Comparison of ENCODE assay signal across 25 cellular contexts in genomic region chr7:104196161-104196560, GRCh38. TPM values are rescaled to one million over a fixed set of nuclear protein-coding genes. Genes with fewer than 3 reads are reported as not detected.
DNase-seq lines count a peak whose midpoint lies in the region; ATAC-seq and TF ChIP-seq lines count a peak whose summit lies in the region.
"Had no signal": no experiment of that assay in that cellular context is flagged by ENCODE, and none has a peak within 500 bp of the region (broad histone marks: within the 10 kb centered on the region; RNA-seq: fewer than 3 reads in every experiment).

No MANE protein-coding gene starts in this region.

- H3K4me2 ChIP-seq in OCI-LY7 (ENCODE audit: low read length) = no peak overlapping the region

- no peaks in the 10 kb centered on the region for H3K79me2 ChIP-seq in OCI-LY7 (ENCODE audit: insufficient read depth, low read depth, low read length)

- peaks cover 26 to 40% (median 28%) of the 10 kb centered on the region in 3 donors for H3K4me1 Mint-ChIP-seq in CD8-positive, alpha-beta memory T cell
- H3K4me1 Mint-ChIP-seq in progenitor cell of endocrine pancreas (ENCODE audit: low read depth) = no peaks in the 10 kb centered on the region
- H3K4me1 Mint-ChIP-seq: B cell, brain had no signal

- DNase-seq in A673 (ENCODE audit: low spot score) = peak; percentile 3
- DNase-seq in CD8-positive, alpha-beta memory T cell = no peak
- peak; percentile 9 for DNase-seq in LHCN-M2 (ENCODE audit: low read depth)
- DNase-seq in choroid plexus epithelial cell (ENCODE audit: low read depth) = peak; percentile 38
- DNase-seq in progenitor cell of endocrine pancreas (ENCODE audit: low spot score, unreplicated experiment) = no peak
- no peak for DNase-seq in retina
- no peak for DNase-seq in OCI-LY7 (ENCODE audit: low spot score)
- DNase-seq: colonic mucosa, foreskin melanocyte, GDM1, hippocampal formation, islet precursor cell, lower lobe of right lung, NCI-H1092, NCI-H2029, NCI-H510A, RPMI8226, stomach, upper lobe of left lung had no signal

- no peak for ATAC-seq in HG02763 (IDR thresholded peaks at IDR 0.05; ENCODE audit: unreplicated experiment)
- ATAC-seq: K562, lower lobe of right lung, SK-N-SH treated with all-trans-retinoic acid at 6 μM for 48 hours had no signal

- POLR2A ChIA-PET in A673 (lab: Charles Lee; ENCODE audit: low non-redundant PET) (no interaction called here), OCI-LY7 (lab: Charles Lee) (interaction anchor here (0.5 kb wide), 1 partner anchor 36 kb away, joined by 3 read pairs; no protein-coding TSS in a partner anchor)
- POLR2A ChIA-PET in CD8-positive, alpha-beta memory T cell (lab: Charles Lee) = no interaction called here

- peak overlapping the region in 1 of 7 donors; percentile 4 for H3K4me3 Mint-ChIP-seq in CD8-positive, alpha-beta memory T cell
- H3K4me3 Mint-ChIP-seq in progenitor cell of endocrine pancreas (ENCODE audit: low read depth) = no peak overlapping the region
- H3K4me3 Mint-ChIP-seq: activated naive CD8-positive, alpha-beta T cell; B cell; brain had no signal

- H2AFZ ChIP-seq in OCI-LY7 (ENCODE audit: low read length) = no peak overlapping the region

- H3K9me2 ChIP-seq in OCI-LY7 (ENCODE audit: insufficient read depth, low read length) = no peaks in the 10 kb centered on the region

- H4K20me1 ChIP-seq in OCI-LY7 (ENCODE audit: insufficient read depth, low read length) = no peaks in the 10 kb centered on the region

- CTCF ChIA-PET in A673 (lab: Charles Lee) = no interaction called here
- CTCF ChIA-PET in CD8-positive, alpha-beta memory T cell (lab: Charles Lee) = no interaction called here
- CTCF ChIA-PET in OCI-LY7 (lab: Charles Lee; ENCODE audit: unreplicated experiment) = no interaction called here

- peak overlapping the region in 7 of 8 donors; percentile 7 to 80 (median 21) for H3K27ac Mint-ChIP-seq in CD8-positive, alpha-beta memory T cell
- no peak overlapping the region for H3K27ac Mint-ChIP-seq in progenitor cell of endocrine pancreas
- H3K27ac Mint-ChIP-seq: activated naive CD8-positive, alpha-beta T cell; B cell; brain had no signal

- TF ChIP-seq CTCF in A673 (conservative IDR thresholded peaks at IDR 0.05; ENCODE audit: low read depth, low read length) = no peak
- TF ChIP-seq CTCF in choroid plexus epithelial cell (conservative IDR thresholded peaks at IDR 0.05; ENCODE audit: low read depth, low read length) = no peak
- TF ChIP-seq CTCF in progenitor cell of endocrine pancreas (IDR thresholded peaks at IDR 0.05; ENCODE audit: unreplicated experiment) = no peak
- no peak for TF ChIP-seq CTCF in OCI-LY7 (conservative IDR thresholded peaks at IDR 0.05; ENCODE audit: low read length)

- BruUV-seq in A673 (replicated peaks; lab: Mats Ljungman, UMichigan) (no TSS peak), OCI-LY7 (replicated peaks; lab: Mats Ljungman, UMichigan) (no TSS peak)

- H3K4me3 ChIP-seq in A673 (ENCODE audit: low read depth, low read length, poor library complexity, severe bottlenecking) (no peak overlapping the region), choroid plexus epithelial cell (ENCODE audit: low read depth, low read length) (no peak overlapping the region), OCI-LY7 (ENCODE audit: low read depth, low read length, poor library complexity, severe bottlenecking) (no peak overlapping the region)
- no peak overlapping the region for H3K4me3 ChIP-seq in CD8-positive, alpha-beta memory T cell (ENCODE audit: low read length)
- H3K4me3 ChIP-seq: colonic mucosa, K562, lower lobe of right lung, stomach, upper lobe of left lung had no signal

- H3K9me3 Mint-ChIP-seq in CD8-positive, alpha-beta memory T cell = peaks cover 0 to 4% (median 2%) of the 10 kb centered on the region in 5 donors
- H3K9me3 Mint-ChIP-seq in progenitor cell of endocrine pancreas (ENCODE audit: low read depth) = peaks cover 13% of the 10 kb centered on the region

- H3K27ac ChIP-seq in A673 (ENCODE audit: low read depth, low read length, poor library complexity, severe bottlenecking) (no peak overlapping the region), OCI-LY7 (ENCODE audit: low read depth, low read length, poor library complexity, severe bottlenecking) (no peak overlapping the region)
- H3K27ac ChIP-seq in CD8-positive, alpha-beta memory T cell (ENCODE audit: low read depth, low read length) = no peak overlapping the region
- H3K27ac ChIP-seq: colonic mucosa, lower lobe of right lung, stomach, upper lobe of left lung had no signal

- H3K4me1 ChIP-seq in A673 (ENCODE audit: insufficient read depth, low read length, poor library complexity, severe bottlenecking) (no peaks in the 10 kb centered on the region), OCI-LY7 (ENCODE audit: insufficient read depth, low read length, poor library complexity, severe bottlenecking) (no peaks in the 10 kb centered on the region)
- H3K4me1 ChIP-seq in CD8-positive, alpha-beta memory T cell (ENCODE audit: insufficient read depth, low read length) = peaks cover 4% of the 10 kb centered on the region
- H3K4me1 ChIP-seq: colonic mucosa, lower lobe of right lung, stomach, upper lobe of left lung had no signal

- H3K9me3 ChIP-seq in A673 (ENCODE audit: low read depth, low read length, poor library complexity, severe bottlenecking) (peaks cover 4% of the 10 kb centered on the region), OCI-LY7 (ENCODE audit: low read length) (peaks cover 54% of the 10 kb centered on the region)
- H3K9me3 ChIP-seq in CD8-positive, alpha-beta memory T cell (ENCODE audit: low read length) = no peaks in the 10 kb centered on the region
- H3K9me3 ChIP-seq: colonic mucosa, lower lobe of right lung, stomach, upper lobe of left lung had no signal

- H3K36me3 ChIP-seq in A673 (ENCODE audit: insufficient read depth, low read length, poor library complexity, severe bottlenecking) = peaks cover 63% of the 10 kb centered on the region
- peaks cover 37% of the 10 kb centered on the region for H3K36me3 ChIP-seq in CD8-positive, alpha-beta memory T cell (ENCODE audit: insufficient read depth, low read length)
- H3K36me3 ChIP-seq in OCI-LY7 (ENCODE audit: insufficient read depth, low read length) = peaks cover 96% of the 10 kb centered on the region

- no peaks in the 10 kb centered on the region for H3K27me3 Mint-ChIP-seq in CD8-positive, alpha-beta memory T cell
- no peaks in the 10 kb centered on the region for H3K27me3 Mint-ChIP-seq in progenitor cell of endocrine pancreas
- H3K27me3 Mint-ChIP-seq: activated naive CD8-positive, alpha-beta T cell; B cell had no signal

- H3K27me3 ChIP-seq in A673 (replicated peaks; ENCODE audit: insufficient read depth, low read depth, low read length, poor library complexity) = no peaks in the 10 kb centered on the region
- H3K27me3 ChIP-seq in CD8-positive, alpha-beta memory T cell (ENCODE audit: insufficient read depth, low read length, poor library complexity, severe bottlenecking) = no peaks in the 10 kb centered on the region
- H3K27me3 ChIP-seq: colonic mucosa, stomach, upper lobe of left lung had no signal

- H3K36me3 Mint-ChIP-seq in CD8-positive, alpha-beta memory T cell = peaks cover 42 to 86% (median 56%) of the 10 kb centered on the region in 3 donors
- H3K36me3 Mint-ChIP-seq in progenitor cell of endocrine pancreas (ENCODE audit: insufficient read depth) = peaks cover 47% of the 10 kb centered on the region

- intact Hi-C loops in A673 (cut with micrococcal nuclease; ENCODE audit: unreplicated experiment) (no loop called here), OCI-LY7 (cut with micrococcal nuclease; ENCODE audit: unreplicated experiment) (no loop called here)

RNA-seq across cellular contexts. Expression of gene ORC5, which starts 11.7 kb away (rescaled TPM):
- 29.2 and 36.7 TPM in 2 replicates for total RNA-seq in A673 (2021)
- total RNA-seq in CD8-positive, alpha-beta memory T cell = 10 to 100 TPM; 32.4 to 37.3 TPM
- 21.2 TPM for polyA plus RNA-seq in CD8-positive, alpha-beta memory T cell
- 32.6 and 33.7 TPM in 2 replicates for total RNA-seq in LHCN-M2 (2014; rRNA removed)
- 10.7 TPM for polyA plus RNA-seq in LHCN-M2 (2012)
- total RNA-seq in progenitor cell of endocrine pancreas = 22.7 and 26.4 TPM in 2 replicates
- total RNA-seq in OCI-LY7 (2014; rRNA removed; shearing (Covaris generic)) = 25.2 and 54.8 TPM in 2 replicates
- total RNA-seq in OCI-LY7 (2022) = 29.5 and 33.1 TPM in 2 replicates

Comparison
In these comparisons a context has a peak if more than half of its experiments do, and no peak if none do; other contexts are left out.
1. DNase-seq: peak in A673 (single experiment), LHCN-M2 (single experiment) and choroid plexus epithelial cell (single experiment); none in CD8-positive, alpha-beta memory T cell (0 of 5), progenitor cell of endocrine pancreas (single experiment), retina (single experiment) and OCI-LY7 (single experiment).